20 cellular contexts compared by ENCODE assay signal in genomic region chr1:221212926-221213325, GRCh38.
A peak's percentile ranks its signal among the peaks of the same experiment; 100 is the strongest.
DNase-seq lines count a peak whose midpoint lies in the region; ATAC-seq and TF ChIP-seq lines count a peak whose summit lies in the region.
"Had no signal": no experiment of that assay in that cellular context is flagged by ENCODE, and none has a peak within 500 bp of the region (broad histone marks: within the 10 kb centered on the region; RNA-seq: fewer than 3 reads in every experiment).

No MANE protein-coding gene starts in this region.

- peak overlapping the region in 9 of 12 donors; percentile 3 to 70 (median 39) for H3K27ac ChIP-seq in heart left ventricle
- H3K27ac ChIP-seq in right atrium auricular region: no peak overlapping the region
- H3K27ac ChIP-seq in skeletal muscle tissue (ENCODE audit: low read depth, low read length): peak overlapping the region; percentile 6
- H3K27ac ChIP-seq: 22Rv1; BLaER1 treated with 17β-estradiol and CSF1 and Interleukin-3, amounts not matched to agents 10 nM and 100 nM; GM23248 had no signal

- peaks cover 2% of the 10 kb centered on the region for H3K27me3 Mint-ChIP-seq in activated CD8-positive, alpha-beta T cell treated with anti-CD3 and anti-CD28 coated beads for 36 hours
- H3K27me3 Mint-ChIP-seq: CD4-positive, alpha-beta T cell; CD8-positive, alpha-beta memory T cell had no signal

- H3K4me1 Mint-ChIP-seq in activated CD8-positive, alpha-beta T cell treated with anti-CD3 and anti-CD28 coated beads for 36 hours (ENCODE audit: low read depth): no peaks in the 10 kb centered on the region
- H3K4me1 Mint-ChIP-seq: CD14-positive monocyte; CD8-positive, alpha-beta memory T cell had no signal

- TF ChIP-seq POLR2A in heart left ventricle (IDR thresholded peaks at IDR 0.05): no peak

- TF ChIP-seq CTCF in heart left ventricle (IDR thresholded peaks at IDR 0.05) (no peak), right atrium auricular region (IDR thresholded peaks at IDR 0.05) (no peak)
- TF ChIP-seq CTCF in activated CD8-positive, alpha-beta T cell treated with anti-CD3 and anti-CD28 coated beads for 36 hours (IDR thresholded peaks at IDR 0.05): no peak

- ATAC-seq in heart left ventricle: peak in 3 of 4 donors; percentile 14 to 79 (median 58)
- peak; percentile 38 for ATAC-seq in left ventricle myocardium superior
- ATAC-seq in activated CD8-positive, alpha-beta T cell treated with anti-CD3 and anti-CD28 coated beads for 36 hours: no peak
- ATAC-seq: GM12878, HCT116 had no signal

- H3K27me3 ChIP-seq in heart left ventricle: no peaks in the 10 kb centered on the region
- no peaks in the 10 kb centered on the region for H3K27me3 ChIP-seq in right atrium auricular region
- no peaks in the 10 kb centered on the region for H3K27me3 ChIP-seq in skeletal muscle tissue (ENCODE audit: control insufficient read depth in 3 of 3, insufficient read depth in 3 of 3, low read length in 3 of 3)
- H3K27me3 ChIP-seq: BLaER1 treated with 17β-estradiol and CSF1 and Interleukin-3, amounts not matched to agents 10 nM and 100 nM had no signal

- WGBS in heart left ventricle, 4 donors: 35 to 51% (median 41%) methylated on average over 5 of the region's 5 CpGs

- H3K9me3 ChIP-seq in heart left ventricle (peaks cover 0 to 4% (median 0%) of the 10 kb centered on the region in 12 donors), right atrium auricular region (no peaks in the 10 kb centered on the region), skeletal muscle tissue (ENCODE audit: control insufficient read depth in 3 of 3, low read length in 3 of 3) (no peaks in the 10 kb centered on the region)

- peaks cover 0 to 29% (median 15%) of the 10 kb centered on the region in 12 donors for H3K4me1 ChIP-seq in heart left ventricle
- H3K4me1 ChIP-seq in right atrium auricular region: peaks cover 0 to 14% of the 10 kb centered on the region in 2 donors
- H3K4me1 ChIP-seq in skeletal muscle tissue (ENCODE audit: control insufficient read depth in 3 of 3, insufficient read depth in 3 of 3, low read length in 3 of 3): peaks cover 4 to 5% (median 4%) of the 10 kb centered on the region in 3 donors

- POLR2A ChIA-PET in activated CD8-positive, alpha-beta T cell treated with anti-CD3 and anti-CD28 coated beads for 36 hours (lab: Charles Lee): no interaction called here

- H3K9ac ChIP-seq in skeletal muscle tissue (ENCODE audit: low read depth in 1 of 3, low read length in 3 of 3): no peak overlapping the region
- H3K9ac ChIP-seq: BLaER1 treated with 17β-estradiol and CSF1 and Interleukin-3, amounts not matched to agents 10 nM and 100 nM; GM23248 had no signal

- H3K36me3 ChIP-seq in heart left ventricle (no peaks in the 10 kb centered on the region), right atrium auricular region (no peaks in the 10 kb centered on the region), skeletal muscle tissue (ENCODE audit: control insufficient read depth in 3 of 3, insufficient read depth in 3 of 3, low read length in 3 of 3) (no peaks in the 10 kb centered on the region)
- H3K36me3 ChIP-seq: BLaER1 treated with 17β-estradiol and CSF1 and Interleukin-3, amounts not matched to agents 10 nM and 100 nM had no signal

- DNase-seq in heart left ventricle (peak in 1 of 5 donors; percentile 18), cardiac septum (ENCODE audit: low spot score) (no peak), left ventricle myocardium superior (no peak), right atrium auricular region (ENCODE audit: low spot score) (no peak)
- DNase-seq in activated CD8-positive, alpha-beta T cell treated with anti-CD3 and anti-CD28 coated beads for 36 hours: no peak
- DNase-seq: CD4-positive, alpha-beta T cell; CD8-positive, alpha-beta memory T cell; DMS 273 treated with DMSO at 0.1 percent for 48 hours; DMS79; EL; GDM1; GM23248; H7 had no signal

- no peak overlapping the region for H3K4me3 Mint-ChIP-seq in activated CD8-positive, alpha-beta T cell treated with anti-CD3 and anti-CD28 coated beads for 36 hours
- H3K4me3 Mint-ChIP-seq: B cell; CD14-positive monocyte; CD4-positive, alpha-beta T cell; CD8-positive, alpha-beta memory T cell had no signal

- intact Hi-C loops in heart left ventricle (cut with DNase I): no loop called here
- intact Hi-C loops in cardiac septum (cut with DNase I): no loop called here
- intact Hi-C loops in left ventricle myocardium superior (cut with micrococcal nuclease): no loop called here
- intact Hi-C loops in activated CD8-positive, alpha-beta T cell treated with anti-CD3 and anti-CD28 coated beads for 36 hours (cut with micrococcal nuclease): no loop called here

- no peak overlapping the region for H3K27ac Mint-ChIP-seq in activated CD8-positive, alpha-beta T cell treated with anti-CD3 and anti-CD28 coated beads for 36 hours
- H3K27ac Mint-ChIP-seq: B cell; CD14-positive monocyte; CD4-positive, alpha-beta T cell had no signal

- peaks cover 4% of the 10 kb centered on the region for H3K9me3 Mint-ChIP-seq in activated CD8-positive, alpha-beta T cell treated with anti-CD3 and anti-CD28 coated beads for 36 hours
- H3K9me3 Mint-ChIP-seq: CD4-positive, alpha-beta T cell had no signal

- H3K36me3 Mint-ChIP-seq in activated CD8-positive, alpha-beta T cell treated with anti-CD3 and anti-CD28 coated beads for 36 hours (ENCODE audit: low read depth): no peaks in the 10 kb centered on the region
- H3K36me3 Mint-ChIP-seq: CD14-positive monocyte; CD8-positive, alpha-beta memory T cell had no signal

- H3K4me3 ChIP-seq in heart left ventricle (no peak overlapping the region), right atrium auricular region (no peak overlapping the region), skeletal muscle tissue (ENCODE audit: low read length in 3 of 3) (no peak overlapping the region)
- H3K4me3 ChIP-seq: BLaER1 treated with 17β-estradiol and CSF1 and Interleukin-3, amounts not matched to agents 10 nM and 100 nM; GM12878; GM23248 had no signal

- CTCF ChIA-PET in activated CD8-positive, alpha-beta T cell treated with anti-CD3 and anti-CD28 coated beads for 36 hours (lab: Charles Lee): no interaction called here

Comparison
In these comparisons a context has a peak if more than half of its experiments do, and no peak if none do; other contexts are left out.
1. H3K27ac ChIP-seq: peak in heart left ventricle (9 of 12) and skeletal muscle tissue (single experiment); none in right atrium auricular region (0 of 2).